10 cellular contexts compared by ENCODE assay signal in genomic region chr18:23918395-23919032, GRCh38.
DNase-seq lines count a peak whose midpoint lies in the region; ATAC-seq and TF ChIP-seq lines count a peak whose summit lies in the region.
"Had no signal": no experiment of that assay in that cellular context is flagged by ENCODE, and none has a peak within 500 bp of the region (broad histone marks: within the 10 kb centered on the region; RNA-seq: fewer than 3 reads in every experiment).

No MANE protein-coding gene starts in this region.

- no peak overlapping the region for H2BK12ac ChIP-seq in trophoblast cell (ENCODE audit: low read length)

- H4K8ac ChIP-seq in trophoblast cell (ENCODE audit: low read depth, low read length) = no peak overlapping the region

- no peak overlapping the region for H2AFZ ChIP-seq in trophoblast cell (ENCODE audit: insufficient read depth, low read length, poor library complexity)

- H3K27me3 ChIP-seq in trophoblast cell (ENCODE audit: insufficient read depth, low read length) (no peaks in the 10 kb centered on the region), upper lobe of right lung (no peaks in the 10 kb centered on the region)
- H3K27me3 ChIP-seq: BLaER1 had no signal

- H3K27ac ChIP-seq in trophoblast cell (ENCODE audit: low read depth, low read length) (no peak overlapping the region), upper lobe of right lung (no peak overlapping the region)
- H3K27ac ChIP-seq: BLaER1, neutrophil had no signal

- H2AK5ac ChIP-seq in trophoblast cell (ENCODE audit: low read length) = no peak overlapping the region

- H3K9ac ChIP-seq in trophoblast cell (ENCODE audit: low read length) = no peak overlapping the region

- no peaks in the 10 kb centered on the region for H3K79me1 ChIP-seq in trophoblast cell (ENCODE audit: low read length)

- no peak overlapping the region for H3K4ac ChIP-seq in trophoblast cell (ENCODE audit: low read depth, low read length)

- H3K4me3 ChIP-seq in trophoblast cell (ENCODE audit: low read depth, low read length) (no peak overlapping the region), upper lobe of right lung (no peak overlapping the region)
- H3K4me3 ChIP-seq: BLaER1 had no signal

- H3K36me3 ChIP-seq in trophoblast cell (ENCODE audit: control insufficient read depth in 1 of 2, insufficient read depth in 2 of 2, low read length in 2 of 2) = no peaks in the 10 kb centered on the region
- H3K36me3 ChIP-seq in upper lobe of right lung = peaks cover 14% of the 10 kb centered on the region
- H3K36me3 ChIP-seq: BLaER1, neutrophil had no signal

- H4K91ac ChIP-seq in trophoblast cell (ENCODE audit: low read depth, low read length) = no peak overlapping the region

- H3K4me1 ChIP-seq in trophoblast cell (ENCODE audit: control insufficient read depth in 1 of 2, insufficient read depth in 2 of 2, low read length in 2 of 2) (no peaks in the 10 kb centered on the region), upper lobe of right lung (no peaks in the 10 kb centered on the region)

- DNase-seq in NCI-H1436 (lab: John Stamatoyannopoulos, UW) (peak; percentile 70), NCI-H1436 treated with DMSO at 0.1 percent for 48 hours (lab: John Stamatoyannopoulos, UW) (no peak), Kasumi-1 (lab: John Stamatoyannopoulos, UW) (peak; percentile 74 to 78), SHP77 (lab: John Stamatoyannopoulos, UW) (peak; percentile 71 to 76), globus pallidus (ENCODE audit: low spot score) (peak; percentile 25), trophoblast cell (peak; percentile 61 to 93), upper lobe of right lung (peak; percentile 75)
- DNase-seq in activated effector memory CD4-positive, alpha-beta T cell treated with anti-CD3 and anti-CD28 coated beads, Interleukin-2, amount 50 U/mL, for 16 hours = peak; percentile 91

- no peak overlapping the region for H2BK5ac ChIP-seq in trophoblast cell (ENCODE audit: low read depth, low read length, poor library complexity)

- H3K14ac ChIP-seq in trophoblast cell (ENCODE audit: low read length) = no peak overlapping the region

- H3K79me2 ChIP-seq in trophoblast cell (ENCODE audit: control insufficient read depth, insufficient read depth, low read length, poor library complexity) = no peaks in the 10 kb centered on the region

- no peak overlapping the region for H3K23ac ChIP-seq in trophoblast cell (ENCODE audit: low read length)

- H4K12ac ChIP-seq in trophoblast cell (ENCODE audit: low read depth, low read length) = no peak overlapping the region

- no peak overlapping the region for H2BK120ac ChIP-seq in trophoblast cell (ENCODE audit: insufficient read depth, low read length, poor library complexity)

- H3K4me2 ChIP-seq in trophoblast cell (ENCODE audit: low read length) = no peak overlapping the region
- H3K4me2 ChIP-seq: BLaER1 had no signal

- ATAC-seq in upper lobe of right lung = peak; percentile 83

- intact Hi-C loops in upper lobe of right lung (cut with DNase I) = no loop called here

- H3K9me3 ChIP-seq in trophoblast cell (ENCODE audit: insufficient read depth, low read depth, low read length) = no peaks in the 10 kb centered on the region
- H3K9me3 ChIP-seq in upper lobe of right lung = no peaks in the 10 kb centered on the region
- H3K9me3 ChIP-seq: BLaER1, neutrophil had no signal

- peak; percentile 85 for TF ChIP-seq CTCF in upper lobe of right lung (IDR thresholded peaks at IDR 0.05)

- WGBS in trophoblast cell (ENCODE audit: extremely low coverage, insufficient coverage, insufficient read length) = no CpG with 5 or more reads among the region's 10 CpGs

- no peak overlapping the region for H3K18ac ChIP-seq in trophoblast cell (ENCODE audit: low read length)
